ENCODE assay signal across 9 cellular contexts in genomic region chr7:143361552-143362125, GRCh38. TPM values are rescaled to one million over a fixed set of nuclear protein-coding genes. Genes with fewer than 3 reads are reported as not detected.
DNase-seq lines count a peak whose midpoint lies in the region; ATAC-seq and TF ChIP-seq lines count a peak whose summit lies in the region.
"Had no signal": no experiment of that assay in that cellular context is flagged by ENCODE, and none has a peak within 500 bp of the region (broad histone marks: within the 10 kb centered on the region; RNA-seq: fewer than 3 reads in every experiment).

No MANE protein-coding gene starts in this region.

- H4K20me1 ChIP-seq in PC-3 (ENCODE audit: low read length), result no peaks in the 10 kb centered on the region

- no peak overlapping the region for H3K27ac ChIP-seq in PC-3 (ENCODE audit: low read length)
- peak overlapping the region in 3 of 4 donors; percentile 60 to 71 (median 66) for H3K27ac ChIP-seq in sigmoid colon
- H3K27ac ChIP-seq: neutrophil had no signal

- H3F3A ChIP-seq in PC-3 (ENCODE audit: low read length, unreplicated experiment), result no peaks in the 10 kb centered on the region

- TF ChIP-seq CTCF in GM20000 (IDR thresholded peaks at IDR 0.05; ENCODE audit: extremely low read depth, missing control alignments), result no peak
- no peak for TF ChIP-seq CTCF in PC-3 (conservative IDR thresholded peaks at IDR 0.05; ENCODE audit: low read depth, low read length)
- TF ChIP-seq CTCF in fibroblast of villous mesenchyme (IDR thresholded peaks at IDR 0.05; ENCODE audit: insufficient read depth, low read depth, low read length), result no peak
- no peak for TF ChIP-seq CTCF in sigmoid colon (IDR thresholded peaks at IDR 0.05)

- H3K4me3 ChIP-seq in PC-3 (ENCODE audit: low read length) (peak overlapping the region; percentile 82), fibroblast of villous mesenchyme (ENCODE audit: low read depth, low read length) (peak overlapping the region; percentile 57), sigmoid colon (peak overlapping the region; percentile 53 to 86 (median 74))

- no peaks in the 10 kb centered on the region for H3K79me2 ChIP-seq in PC-3 (ENCODE audit: low read length)

- no peaks in the 10 kb centered on the region for H3K9me3 ChIP-seq in PC-3 (ENCODE audit: low read length)
- no peaks in the 10 kb centered on the region for H3K9me3 ChIP-seq in sigmoid colon
- H3K9me3 ChIP-seq: neutrophil had no signal

- peak overlapping the region; percentile 95 for H3K4me2 ChIP-seq in PC-3 (ENCODE audit: low read length)

- H3K4me1 ChIP-seq in PC-3 (ENCODE audit: insufficient read depth, low read length) (no peaks in the 10 kb centered on the region; the same call in 1 of the 2 replicates), sigmoid colon (peaks cover 0 to 23% (median 17%) of the 10 kb centered on the region in 4 donors)

- peak overlapping the region; percentile 82 for H2AFZ ChIP-seq in PC-3 (ENCODE audit: low read length)

- no peak for TF ChIP-seq POLR2A in sigmoid colon (IDR thresholded peaks at IDR 0.05)

- H3K9me2 ChIP-seq in PC-3 (replicated peaks; ENCODE audit: low read length), result no peaks in the 10 kb centered on the region

- no TSS peak for BruUV-seq in PC-3 (replicated peaks; lab: Mats Ljungman, UMichigan)

- ATAC-seq in PC-3, result peak; percentile 50
- ATAC-seq in GM19351 (IDR thresholded peaks at IDR 0.05; ENCODE audit: unreplicated experiment), result no peak

- H3K36me3 ChIP-seq in PC-3 (ENCODE audit: low read depth, low read length) (no peaks in the 10 kb centered on the region), sigmoid colon (peaks cover 0 to 3% (median 0%) of the 10 kb centered on the region in 4 donors)
- H3K36me3 ChIP-seq: neutrophil had no signal

- H3K27me3 ChIP-seq in PC-3 (ENCODE audit: low read length) (peaks cover 9% of the 10 kb centered on the region), sigmoid colon (peaks cover 0 to 16% (median 3%) of the 10 kb centered on the region in 3 donors)

- DNase-seq in GM20000 (ENCODE audit: low spot score) (peak; percentile 63), PC-3 (no peak), fibroblast of villous mesenchyme (ENCODE audit: low read depth) (no peak), sigmoid colon (peak; percentile 54), globus pallidus (ENCODE audit: low spot score) (no peak), AG08395 (ENCODE audit: low spot score) (no peak)
- DNase-seq in stimulated activated CD4-positive, alpha-beta T cell treated with anti-CD3 and anti-CD28 coated beads, Interleukin-12 subunit alpha, Interleukin-12 subunit beta, amount 100 ng/mL, for 4 hours, result no peak

- POLR2A ChIA-PET in PC-3 (lab: Charles Lee; ENCODE audit: unreplicated experiment), result no interaction called here

- CTCF ChIA-PET in PC-3 (lab: Charles Lee), result no interaction called here

- WGBS in sigmoid colon, 2 donors, result 3 to 6% methylated on average over 44 to 45 of the region's 45 CpGs

- intact Hi-C loops in PC-3 (cut with micrococcal nuclease), result loop anchor here (1.0 kb wide), 1 partner anchor 24 kb away; no protein-coding TSS in a partner anchor
- intact Hi-C loops in sigmoid colon (cut with DNase I), result loop anchor here (5.0 kb wide), 1 partner anchor 51 kb away; no protein-coding TSS in a partner anchor

- no peak for TF ChIP-seq EP300 in sigmoid colon (IDR thresholded peaks at IDR 0.05)

- H3K9ac ChIP-seq in PC-3 (ENCODE audit: low read length), result no peak overlapping the region

RNA-seq across cellular contexts. Expression of gene FAM131B, which starts 0.9 kb away (rescaled TPM):
- 6.9 and 7.7 TPM in 2 replicates for total RNA-seq in PC-3 (2014; rRNA removed)
- total RNA-seq in fibroblast of villous mesenchyme, result 1.3 and 2.2 TPM in 2 replicates
- total RNA-seq in sigmoid colon, result 10 to 100 TPM in 1 of 4 donors, 1 to 10 TPM in 3; 6.4 to 15.7 (median 6.8) TPM
- 1 to 10 TPM in 1 of 3 donors, under 1 TPM in 2; under 0.01 to 2.0 (median under 0.01) TPM for polyA plus RNA-seq in sigmoid colon

RNA-seq across cellular contexts. Expression of gene ZYX, which starts 19.5 kb away (rescaled TPM):
- total RNA-seq in PC-3 (2014; rRNA removed), result 103 and 108 TPM in 2 replicates
- 71.7 and 96.3 TPM in 2 replicates for total RNA-seq in fibroblast of villous mesenchyme
- total RNA-seq in sigmoid colon, result 100 to 1,000 TPM in 2 of 4 donors, 10 to 100 TPM in 2; 67.3 to 218 (median 120) TPM
- polyA plus RNA-seq in sigmoid colon, result 10 to 100 TPM; 34.4 to 91.3 (median 46.8) TPM

RNA-seq across cellular contexts. Expression of gene CLCN1, which starts 45.7 kb away (rescaled TPM):
- total RNA-seq in PC-3 (2014; rRNA removed) (0.55 and 0.69 TPM in 2 replicates), fibroblast of villous mesenchyme (under 0.01 TPM in 2 replicates), sigmoid colon (under 1 TPM in 1 of 4 donors, not detected in 3; 0.14 TPM)
- under 1 TPM in 1 of 3 donors, not detected in 2; 0.15 TPM for polyA plus RNA-seq in sigmoid colon

RNA-seq across cellular contexts. Expression of gene EPHA1, which starts 47.0 kb away (rescaled TPM):
- total RNA-seq in PC-3 (2014; rRNA removed) (43.9 and 46.4 TPM in 2 replicates), fibroblast of villous mesenchyme (0.32 TPM in 1 of 2 replicates, not detected in the other), sigmoid colon (1 to 10 TPM in 1 of 4 donors, under 1 TPM in 1, not detected in 2; 0.14 to 1.5 TPM)
- polyA plus RNA-seq in sigmoid colon, result 10 to 100 TPM in 1 of 3 donors, 1 to 10 TPM in 1, under 1 TPM in 1; 0.92 to 10.2 (median 4.2) TPM

Comparison
In these comparisons a context has a peak if more than half of its experiments do, and no peak if none do; other contexts are left out.
1. DNase-seq: peak in GM20000 (single experiment) and sigmoid colon (single experiment); none in PC-3 (single experiment), fibroblast of villous mesenchyme (single experiment), stimulated activated CD4-positive, alpha-beta T cell treated with anti-CD3 and anti-CD28 coated beads, Interleukin-12 subunit alpha, Interleukin-12 subunit beta, amount 100 ng/mL, for 4 hours (single experiment), globus pallidus (single experiment) and AG08395 (single experiment).
2. Peak in every context shown above with its lines, with median percentiles within 50 percentile points of each other: H3K4me3 ChIP-seq.